Comparison of ENCODE assay signal across 27 cellular contexts in genomic region chr17:10798910-10799309, GRCh38. TPM values are rescaled to one million over a fixed set of nuclear protein-coding genes. Genes with fewer than 3 reads are reported as not detected.
DNase-seq lines count a peak whose midpoint lies in the region; ATAC-seq and TF ChIP-seq lines count a peak whose summit lies in the region.
"Had no signal": no experiment of that assay in that cellular context is flagged by ENCODE, and none has a peak within 500 bp of the region (broad histone marks: within the 10 kb centered on the region; RNA-seq: fewer than 3 reads in every experiment).

No MANE protein-coding gene starts in this region.

- TF ChIP-seq EP300 in transverse colon (IDR thresholded peaks at IDR 0.05; ENCODE audit: low read depth) = no peak

- no peak for TF ChIP-seq POLR2A in transverse colon (IDR thresholded peaks at IDR 0.05)

- no CpG with 5 or more reads among the region's 7 CpGs for WGBS in neuronal stem cell (ENCODE audit: extremely low coverage in 2 of 2, insufficient read length in 2 of 2, insufficient replicate concordance in 1 of 2), 2 donors
- 38 to 63% methylated on average over 4 to 7 of the region's 7 CpGs for WGBS in transverse colon (ENCODE audit: low coverage in 1 of 2), 2 donors

- H3K27me3 ChIP-seq in neuronal stem cell (ENCODE audit: control insufficient read depth in 3 of 3, insufficient read depth in 3 of 3, low read depth in 1 of 3, low read length in 3 of 3) = no peaks in the 10 kb centered on the region
- H3K27me3 ChIP-seq in transverse colon = no peaks in the 10 kb centered on the region
- H3K27me3 ChIP-seq in left lung = no peaks in the 10 kb centered on the region
- H3K27me3 ChIP-seq: SJSA1 had no signal

- H2AK5ac ChIP-seq in neuronal stem cell (ENCODE audit: low read depth, low read length) = no peak overlapping the region

- no peak overlapping the region for H2BK120ac ChIP-seq in neuronal stem cell (ENCODE audit: low read depth, low read length)

- intact Hi-C loops in transverse colon (cut with DNase I; ENCODE audit: low total_unique reads) (no loop called here), left lung (cut with DNase I) (no loop called here)

- no peaks in the 10 kb centered on the region for H3K36me3 ChIP-seq in neuronal stem cell (replicated peaks in 1 of 2; ENCODE audit: control insufficient read depth in 2 of 2, insufficient read depth in 2 of 2, low read length in 2 of 2)
- no peaks in the 10 kb centered on the region for H3K36me3 ChIP-seq in transverse colon
- no peaks in the 10 kb centered on the region for H3K36me3 ChIP-seq in left lung
- H3K36me3 ChIP-seq: HAP-1, SJSA1 had no signal

- TF ChIP-seq CTCF in RWPE1 (conservative IDR thresholded peaks at IDR 0.05; ENCODE audit: low read depth) = no peak
- TF ChIP-seq CTCF in transverse colon (IDR thresholded peaks at IDR 0.05) = no peak
- TF ChIP-seq CTCF in left lung (IDR thresholded peaks at IDR 0.05) = no peak

- H2AFZ ChIP-seq in neuronal stem cell (ENCODE audit: low read length) = no peak overlapping the region

- H4K91ac ChIP-seq in neuronal stem cell (ENCODE audit: low read depth, low read length, poor library complexity) = no peak overlapping the region

- no peak overlapping the region for H3K9ac ChIP-seq in neuronal stem cell (ENCODE audit: low read depth, low read length, poor library complexity)

- H3K27ac ChIP-seq in RWPE1 (peak overlapping the region; percentile 21; the same call in 1 of the 2 replicates), epithelial cell of prostate (peak overlapping the region; percentile 98), neuronal stem cell (replicated peaks; ENCODE audit: low read length) (no peak overlapping the region), transverse colon (peak overlapping the region; percentile 87 to 94 (median 90)), left lung (no peak overlapping the region)
- H3K27ac ChIP-seq: SJSA1 had no signal

- H3K18ac ChIP-seq in neuronal stem cell (ENCODE audit: low read length) = peak overlapping the region; percentile 41

- no peaks in the 10 kb centered on the region for H3K79me1 ChIP-seq in neuronal stem cell (ENCODE audit: low read depth, low read length)

- no peak overlapping the region for H3K4me2 ChIP-seq in neuronal stem cell (ENCODE audit: insufficient read depth, low read length, poor library complexity, severe bottlenecking)

- DNase-seq in RWPE1 (ENCODE audit: low spot score) = no peak
- no peak for DNase-seq in epithelial cell of prostate (ENCODE audit: low read depth, low spot score)
- no peak for DNase-seq in neuronal stem cell (ENCODE audit: low spot score)
- no peak for DNase-seq in transverse colon
- DNase-seq in activated CD4-positive, alpha-beta T cell treated with anti-CD3 and anti-CD28 coated beads for 4 hours = no peak
- no peak for DNase-seq in left lung
- no peak for DNase-seq in NCI-H1048 (lab: John Stamatoyannopoulos, UW)
- DNase-seq: activated effector memory CD4-positive, alpha-beta T cell treated with Interleukin-2 at 50 U/mL for 16 hours; left cardiac atrium; mesenchymal stem cell; naive B cell; NCI-H1105 treated with DMSO at 0.1 percent for 48 hours; NCI-H2029; NCI-H2227 treated with DMSO at 0.1 percent for 48 hours; NCI-H526 treated with DMSO at 0.1 percent for 48 hours; stimulated activated naive CD8-positive, alpha-beta T cell treated with anti-CD3 and anti-CD28 coated beads, Interleukin-15, amount 100 ng/mL, for 72 hours; T-helper 1 cell had no signal

- in situ Hi-C loops in transverse colon (cut with MboI; ENCODE audit: low pct_ligation_motif_present in 1 of 4, low pct_unique_long_range_greater_than_20kb in 1 of 4, low sequenced_read_pairs in 3 of 4) = no loop called here

- POLR2A ChIA-PET in RWPE1 (lab: Yijun Ruan, JAX; ENCODE audit: low non-redundant PET) = no interaction called here

- no peak overlapping the region for H2BK15ac ChIP-seq in neuronal stem cell (ENCODE audit: low read length)

- H2BK5ac ChIP-seq in neuronal stem cell (ENCODE audit: low read length) = no peak overlapping the region

- H3K4me3 ChIP-seq in neuronal stem cell (ENCODE audit: low read length in 2 of 2) (no peak overlapping the region), transverse colon (peak overlapping the region in 2 of 4 donors; percentile 51 to 59), left lung (no peak overlapping the region)
- H3K4me3 ChIP-seq: HAP-1, SJSA1 had no signal

- H3K23ac ChIP-seq in neuronal stem cell (ENCODE audit: low read depth, low read length, poor library complexity) = no peak overlapping the region

- no peaks in the 10 kb centered on the region for H3K9me3 ChIP-seq in neuronal stem cell (replicated peaks in 1 of 2; ENCODE audit: control insufficient read depth in 2 of 2, insufficient read depth in 1 of 2, low read depth in 1 of 2, low read length in 2 of 2)
- no peaks in the 10 kb centered on the region for H3K9me3 ChIP-seq in transverse colon
- no peaks in the 10 kb centered on the region for H3K9me3 ChIP-seq in left lung
- H3K9me3 ChIP-seq: HAP-1, SJSA1 had no signal

- CTCF ChIA-PET in RWPE1 (lab: Yijun Ruan, JAX) = interaction anchor here (0.7 kb wide), 1 partner anchor 62 kb away, joined by 3 read pairs; no protein-coding TSS in a partner anchor

- no peaks in the 10 kb centered on the region for H3K4me1 ChIP-seq in neuronal stem cell (ENCODE audit: control insufficient read depth in 2 of 2, insufficient read depth in 1 of 2, low read depth in 1 of 2, low read length in 2 of 2)
- H3K4me1 ChIP-seq in transverse colon = peaks cover 14 to 35% (median 29%) of the 10 kb centered on the region in 4 donors
- no peaks in the 10 kb centered on the region for H3K4me1 ChIP-seq in left lung
- H3K4me1 ChIP-seq: HAP-1, SJSA1 had no signal

- no peak overlapping the region for H3K14ac ChIP-seq in neuronal stem cell (ENCODE audit: low read length)

- H3K4ac ChIP-seq in neuronal stem cell (ENCODE audit: low read length) = no peak overlapping the region

- H2BK12ac ChIP-seq in neuronal stem cell (ENCODE audit: low read length) = no peak overlapping the region

- no peak overlapping the region for H4K8ac ChIP-seq in neuronal stem cell (ENCODE audit: low read depth, low read length)

- no peak for ATAC-seq in left lung
- ATAC-seq: stimulated activated naive CD8-positive, alpha-beta T cell treated with anti-CD3 and anti-CD28 coated beads, Interleukin-15, amount 100 ng/mL, for 72 hours had no signal

RNA-seq across cellular contexts. Expression of gene TMEM238L, which starts 5.0 kb away (rescaled TPM):
- polyA plus RNA-seq in neuronal stem cell (2013, experiment 1 of 2) = not detected
- not detected for polyA plus RNA-seq in neuronal stem cell (2013, experiment 2 of 2)
- 10 to 100 TPM; 34.4 to 66.5 (median 42.5) TPM for total RNA-seq in transverse colon
- not detected for total RNA-seq in left lung
- total RNA-seq: astrocyte, Calu3, dermis microvascular lymphatic vessel endothelial cell, left cardiac atrium, M059J, pulmonary artery endothelial cell, SJSA1, skeletal muscle tissue had no signal
- polyA plus RNA-seq: CD14-positive monocyte had no signal

RNA-seq across cellular contexts. Expression of gene PIRT, which starts 39.0 kb away (rescaled TPM):
- not detected for polyA plus RNA-seq in neuronal stem cell (2013, experiment 1 of 2)
- not detected for polyA plus RNA-seq in neuronal stem cell (2013, experiment 2 of 2)
- total RNA-seq in transverse colon = 1 to 10 TPM in 3 of 4 donors, not detected in 1; 2.4 to 6.4 (median 2.5) TPM
- total RNA-seq in left lung = not detected
- total RNA-seq: astrocyte, Calu3, dermis microvascular lymphatic vessel endothelial cell, HT-29, left cardiac atrium, M059J, pulmonary artery endothelial cell, SJSA1, skeletal muscle tissue had no signal
- polyA plus RNA-seq: CD14-positive monocyte had no signal

Comparison
In these comparisons a context has a peak if more than half of its experiments do, and no peak if none do; other contexts are left out.
1. H3K27ac ChIP-seq: peak in RWPE1 (single experiment), epithelial cell of prostate (single experiment) and transverse colon (4 of 4); none in neuronal stem cell (single experiment) and left lung (0 of 2).
2. RNA of gene TMEM238L, which starts 5.0 kb away (total RNA-seq): 34.4 to 66.5 TPM in transverse colon; not detected in left lung; every median in the first group is over 10 times any median in the second.